In the genomic region with DNA sequence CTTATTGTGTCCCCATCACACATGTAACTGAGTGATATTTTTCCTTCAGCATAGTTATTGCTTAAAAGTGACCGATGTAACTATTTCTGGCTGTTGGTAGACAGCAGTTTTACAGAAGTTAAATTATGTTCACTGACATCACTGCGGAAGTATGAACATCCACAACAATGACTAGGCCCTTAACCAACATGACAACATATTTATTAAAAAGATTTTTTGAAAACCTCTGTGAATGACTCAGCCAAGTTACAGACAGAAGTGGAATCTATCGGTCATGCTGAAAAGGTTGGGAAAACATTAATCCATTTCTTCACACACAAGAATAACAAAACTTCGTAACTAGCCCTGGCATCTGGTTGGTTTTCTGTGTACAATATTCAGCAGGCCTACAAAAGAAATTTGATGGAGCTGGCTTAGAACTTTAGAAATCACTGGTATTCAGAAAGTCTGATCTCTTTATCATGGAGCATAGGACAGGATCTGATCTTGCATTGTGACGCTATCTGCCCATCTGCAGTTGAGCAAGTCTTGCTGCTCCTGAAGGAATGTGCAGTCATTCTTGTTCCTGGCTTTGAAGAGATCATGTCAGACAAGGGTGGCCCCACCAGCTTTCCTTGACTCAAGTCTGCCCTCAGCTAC, we compare ENCODE assay signal across 8 cellular contexts. TPM values are rescaled to one million over a fixed set of nuclear protein-coding genes. Genes with fewer than 3 reads are reported as not detected.
A peak's percentile ranks its signal among the peaks of the same experiment; 100 is the strongest.
DNase-seq lines count a peak whose midpoint lies in the region; ATAC-seq and TF ChIP-seq lines count a peak whose summit lies in the region.
"Had no signal": no experiment of that assay in that cellular context is flagged by ENCODE, and none has a peak within 500 bp of the region (broad histone marks: within the 10 kb centered on the region; RNA-seq: fewer than 3 reads in every experiment).

No MANE protein-coding gene starts in this region.

- no peaks in the 10 kb centered on the region for H3K9me3 ChIP-seq in lower lobe of right lung

- DNase-seq in LHCN-M2 (ENCODE audit: low read depth) (peak; percentile 95), brain microvascular endothelial cell (peak; percentile 97), lower lobe of right lung (no peak), ureter (ENCODE audit: low spot score) (peak; percentile 45), GOT3 (lab: John Stamatoyannopoulos, UW) (no peak)
- no peak for DNase-seq in activated naive CD4-positive, alpha-beta T cell treated with anti-CD3 and anti-CD28 coated beads, Interleukin-2, amount 50 U/mL, for 16 hours
- DNase-seq: central memory CD4-positive, alpha-beta T cell had no signal

- in situ Hi-C loops in brain microvascular endothelial cell (cut with HindIII; ENCODE audit: low pct_ligation_motif_present, low sequenced_read_pairs), result no loop called here

- peaks cover 5% of the 10 kb centered on the region for H3K4me1 ChIP-seq in lower lobe of right lung

- no peak for TF ChIP-seq CTCF in brain microvascular endothelial cell (IDR thresholded peaks at IDR 0.05; ENCODE audit: low read depth, low read length, missing control alignments)
- TF ChIP-seq CTCF in lower lobe of right lung (IDR thresholded peaks at IDR 0.05), result no peak

- no peak overlapping the region for H3K4me3 ChIP-seq in brain microvascular endothelial cell (ENCODE audit: low read depth, low read length)
- H3K4me3 ChIP-seq in lower lobe of right lung, result no peak overlapping the region

- intact Hi-C loops in lower lobe of right lung (cut with DNase I), result no loop called here

- H3K27me3 ChIP-seq in brain microvascular endothelial cell (replicated peaks) (no peaks in the 10 kb centered on the region), lower lobe of right lung (ENCODE audit: low read depth) (peaks cover under 1% of the 10 kb centered on the region)

- ATAC-seq in lower lobe of right lung, result peak in 1 of 2 donors; percentile 3
- ATAC-seq in HG03045 (IDR thresholded peaks at IDR 0.05; ENCODE audit: unreplicated experiment), result no peak

- H3K36me3 ChIP-seq in brain microvascular endothelial cell (replicated peaks), result no peaks in the 10 kb centered on the region
- no peaks in the 10 kb centered on the region for H3K36me3 ChIP-seq in lower lobe of right lung

- H3K27ac ChIP-seq in brain microvascular endothelial cell (peak overlapping the region; percentile 99), lower lobe of right lung (peak overlapping the region; percentile 32)

RNA-seq across cellular contexts. Expression of a gene that starts 6.5 kb away (rescaled TPM):
- total RNA-seq in LHCN-M2 (2014; rRNA removed), result 7.8 and 8.7 TPM in 2 replicates
- polyA plus RNA-seq in LHCN-M2 (2012), result 3.5 TPM
- 22.7 TPM for total RNA-seq in lower lobe of right lung
- total RNA-seq in ureter, result 40.6 TPM

Comparison
In these comparisons a context has a peak if more than half of its experiments do, and no peak if none do; other contexts are left out.
1. DNase-seq: peak in LHCN-M2 (single experiment), brain microvascular endothelial cell (single experiment) and ureter (single experiment); none in lower lobe of right lung (single experiment), activated naive CD4-positive, alpha-beta T cell treated with anti-CD3 and anti-CD28 coated beads, Interleukin-2, amount 50 U/mL, for 16 hours (single experiment) and GOT3 (single experiment).